8 cellular contexts compared by ENCODE assay signal in the genomic region with DNA sequence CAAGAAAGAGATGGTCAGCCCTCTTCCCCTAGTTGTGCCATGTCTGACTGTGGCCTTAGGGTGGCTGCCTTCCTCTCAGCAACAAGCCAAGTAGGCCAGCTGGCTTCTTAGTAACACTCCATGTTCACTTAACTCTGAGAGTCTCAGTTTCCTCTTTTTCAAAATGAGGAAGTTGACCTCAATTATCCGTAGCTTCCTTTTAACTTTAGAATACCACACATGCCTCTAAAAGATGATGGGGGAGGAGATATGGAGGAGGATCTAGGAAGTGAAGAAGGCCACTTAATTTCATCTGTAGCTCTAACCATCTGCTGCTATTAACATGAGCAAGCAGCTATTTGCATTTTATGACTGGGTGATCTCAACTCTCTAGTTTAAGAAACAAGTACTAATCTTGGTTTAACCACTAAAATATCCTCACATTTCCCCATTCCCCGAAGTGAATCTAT. TPM values are rescaled to one million over a fixed set of nuclear protein-coding genes. Genes with fewer than 3 reads are reported as not detected.
A peak's percentile ranks its signal among the peaks of the same experiment; 100 is the strongest.
DNase-seq lines count a peak whose midpoint lies in the region; ATAC-seq and TF ChIP-seq lines count a peak whose summit lies in the region.

No MANE protein-coding gene starts in this region.

- peak; percentile 82 for ATAC-seq in GM21717 (IDR thresholded peaks at IDR 0.05; ENCODE audit: unreplicated experiment)
- peak in 1 of 2 donors; percentile 39 for ATAC-seq in left cardiac atrium

- no peak overlapping the region for H3K4me3 Mint-ChIP-seq in activated T-helper 1 cell treated with anti-CD3 and anti-CD28 coated beads, Interleukin-12 subunit alpha, Interleukin-12 subunit beta, Interleukin-2, Interleukin-4 antibody, amounts not matched to agents 30 ng/mL and 10 ng/mL and 1 ng/mL, durations not matched to agents 14 hours and 24 hours and 36 hours

- CTCF ChIA-PET in GM10248 (lab: Yijun Ruan, JAX), result interaction anchor here (0.9 to 1.9 kb wide), 11 partner anchors 9 to 172 kb away, joined by 3 to 12 read pairs (median 4); no protein-coding TSS in a partner anchor
- CTCF ChIA-PET in A673 (lab: Charles Lee), result interaction anchor here (0.7 to 1.9 kb wide), 3 partner anchors 79 to 222 kb away, joined by 4 to 11 read pairs (median 7); no protein-coding TSS in a partner anchor

- intact Hi-C loops in left cardiac atrium (cut with DNase I) (loop anchor here (5.0 to 10.0 kb wide), 2 partner anchors 169 to 171 kb away; a partner anchor contains a TSS), A673 (cut with micrococcal nuclease; ENCODE audit: unreplicated experiment) (loop anchor here (2.0 to 5.0 kb wide), 3 partner anchors 81 to 231 kb away; no protein-coding TSS in a partner anchor)
- intact Hi-C loops in activated T-helper 1 cell treated with anti-CD3 and anti-CD28 coated beads, Interleukin-12 subunit alpha, Interleukin-12 subunit beta, Interleukin-2, Interleukin-4 antibody, amounts not matched to agents 30 ng/mL and 10 ng/mL and 1 ng/mL, durations not matched to agents 14 hours and 24 hours and 36 hours (cut with micrococcal nuclease), result loop anchor here (1.0 to 5.0 kb wide), 3 partner anchors 79 to 231 kb away; no protein-coding TSS in a partner anchor

- H3K36me3 ChIP-seq in A673 (ENCODE audit: insufficient read depth, low read length, poor library complexity, severe bottlenecking), result no peaks in the 10 kb centered on the region

- no peak overlapping the region for H3K27ac Mint-ChIP-seq in activated T-helper 1 cell treated with anti-CD3 and anti-CD28 coated beads, Interleukin-12 subunit alpha, Interleukin-12 subunit beta, Interleukin-2, Interleukin-4 antibody, amounts not matched to agents 30 ng/mL and 10 ng/mL and 1 ng/mL, durations not matched to agents 14 hours and 24 hours and 36 hours

- H3K27ac ChIP-seq in A673 (ENCODE audit: low read depth, low read length, poor library complexity, severe bottlenecking), result no peak overlapping the region

- BruUV-seq in A673 (replicated peaks; lab: Mats Ljungman, UMichigan), result no TSS peak

- H3K9me3 ChIP-seq in A673 (ENCODE audit: low read depth, low read length, poor library complexity, severe bottlenecking), result no peaks in the 10 kb centered on the region

- POLR2A ChIA-PET in GM10248 (lab: Yijun Ruan, JAX), result interaction anchor here (0.5 kb wide), 1 partner anchor 972 kb away, joined by 3 read pairs; no protein-coding TSS in a partner anchor
- POLR2A ChIA-PET in A673 (lab: Charles Lee; ENCODE audit: low non-redundant PET), result no interaction called here

- H3K36me3 Mint-ChIP-seq in activated T-helper 1 cell treated with anti-CD3 and anti-CD28 coated beads, Interleukin-12 subunit alpha, Interleukin-12 subunit beta, Interleukin-2, Interleukin-4 antibody, amounts not matched to agents 30 ng/mL and 10 ng/mL and 1 ng/mL, durations not matched to agents 14 hours and 24 hours and 36 hours (ENCODE audit: low read depth), result peaks cover 2% of the 10 kb centered on the region

- peaks cover 33% of the 10 kb centered on the region for H3K4me1 Mint-ChIP-seq in activated T-helper 1 cell treated with anti-CD3 and anti-CD28 coated beads, Interleukin-12 subunit alpha, Interleukin-12 subunit beta, Interleukin-2, Interleukin-4 antibody, amounts not matched to agents 30 ng/mL and 10 ng/mL and 1 ng/mL, durations not matched to agents 14 hours and 24 hours and 36 hours (ENCODE audit: low read depth)

- H3K27me3 ChIP-seq in A673 (replicated peaks; ENCODE audit: insufficient read depth, low read depth, low read length, poor library complexity), result no peaks in the 10 kb centered on the region

- no peak overlapping the region for H3K4me3 ChIP-seq in A673 (ENCODE audit: low read depth, low read length, poor library complexity, severe bottlenecking)

- no peaks in the 10 kb centered on the region for H3K9me3 Mint-ChIP-seq in activated T-helper 1 cell treated with anti-CD3 and anti-CD28 coated beads, Interleukin-12 subunit alpha, Interleukin-12 subunit beta, Interleukin-2, Interleukin-4 antibody, amounts not matched to agents 30 ng/mL and 10 ng/mL and 1 ng/mL, durations not matched to agents 14 hours and 24 hours and 36 hours

- DNase-seq in GM10248 (ENCODE audit: extremely low spot score), result peak; percentile 35
- peak; percentile 92 for DNase-seq in NAMALWA (ENCODE audit: low spot score)
- peak; percentile 22 for DNase-seq in left cardiac atrium
- no peak for DNase-seq in A673 (ENCODE audit: low spot score)
- DNase-seq in activated T-helper 1 cell treated with anti-CD3 and anti-CD28 coated beads, Interleukin-12 subunit alpha, Interleukin-12 subunit beta, Interleukin-2, Interleukin-4 antibody, amounts not matched to agents 30 ng/mL and 10 ng/mL and 1 ng/mL, durations not matched to agents 14 hours and 24 hours and 36 hours (ENCODE audit: low spot score), result no peak
- DNase-seq in effector CD4-positive, alpha-beta T cell, result no peak
- no peak for DNase-seq in cortex of kidney (lab: John Stamatoyannopoulos, UW)

- H3K4me1 ChIP-seq in A673 (ENCODE audit: insufficient read depth, low read length, poor library complexity, severe bottlenecking), result no peaks in the 10 kb centered on the region

- TF ChIP-seq CTCF in GM10248 (IDR thresholded peaks at IDR 0.05; ENCODE audit: control extremely low read depth, extremely low read depth, low read depth, missing control alignments) (no peak), A673 (conservative IDR thresholded peaks at IDR 0.05; ENCODE audit: low read depth, low read length) (no peak)

- peaks cover 3% of the 10 kb centered on the region for H3K27me3 Mint-ChIP-seq in activated T-helper 1 cell treated with anti-CD3 and anti-CD28 coated beads, Interleukin-12 subunit alpha, Interleukin-12 subunit beta, Interleukin-2, Interleukin-4 antibody, amounts not matched to agents 30 ng/mL and 10 ng/mL and 1 ng/mL, durations not matched to agents 14 hours and 24 hours and 36 hours (ENCODE audit: insufficient read depth)

RNA-seq across cellular contexts. Expression of a gene that starts 32.9 kb away (rescaled TPM):
- total RNA-seq in left cardiac atrium, result not detected
- total RNA-seq in A673 (2021), result not detected in 2 replicates
- not detected in 2 replicates for total RNA-seq in activated T-helper 1 cell treated with anti-CD3 and anti-CD28 coated beads, Interleukin-12 subunit alpha, Interleukin-12 subunit beta, Interleukin-2, Interleukin-4 antibody, amounts not matched to agents 30 ng/mL and 10 ng/mL and 1 ng/mL, durations not matched to agents 14 hours and 24 hours and 36 hours

Comparison
In these comparisons a context has a peak if more than half of its experiments do, and no peak if none do; other contexts are left out.
1. DNase-seq: peak in GM10248 (single experiment), NAMALWA (single experiment) and left cardiac atrium (single experiment); none in A673 (single experiment), activated T-helper 1 cell treated with anti-CD3 and anti-CD28 coated beads, Interleukin-12 subunit alpha, Interleukin-12 subunit beta, Interleukin-2, Interleukin-4 antibody, amounts not matched to agents 30 ng/mL and 10 ng/mL and 1 ng/mL, durations not matched to agents 14 hours and 24 hours and 36 hours (single experiment), effector CD4-positive, alpha-beta T cell (single experiment) and cortex of kidney (single experiment).